In genomic region chr1:13171548-13171947, GRCh38 we compare ENCODE assay signal across 20 cellular contexts. TPM values are rescaled to one million over a fixed set of nuclear protein-coding genes. Genes with fewer than 3 reads are reported as not detected.
"Had no signal": no experiment of that assay in that cellular context is flagged by ENCODE, and none has a peak within 500 bp of the region (broad histone marks: within the 10 kb centered on the region; RNA-seq: fewer than 3 reads in every experiment).

Gene PRAMEF9 (plus strand): TSS chr1:13171848. CDS start chr1:13175281, 3,433 bp downstream.

RNA-seq across cellular contexts. Expression of gene PRAMEF9, which starts in this region (rescaled TPM):
- total RNA-seq: activated naive CD4-positive, alpha-beta T cell treated with anti-CD3 and anti-CD28 coated beads for 36 hours; activated naive CD4-positive, alpha-beta T cell treated with anti-CD3 and anti-CD28 coated beads, Interleukin-2, amount 50 U/mL, for 72 hours; activated naive CD8-positive, alpha-beta T cell treated with anti-CD3 and anti-CD28 coated beads for 36 hours; activated naive CD8-positive, alpha-beta T cell treated with anti-CD3 and anti-CD28 coated beads, Interleukin-2, amount 10 ng/mL, durations not matched to agents 7 days and 5 days; activated T-cell treated with anti-CD3 and anti-CD28 coated beads, Interleukin-2, amount 50 U/mL, for 4 hours; activated T-cell treated with anti-CD3 and anti-CD28 coated beads, Interleukin-2, amount 50 U/mL, for 72 hours; activated T-helper 1 cell treated with anti-CD3 and anti-CD28 coated beads, Interleukin-12 subunit alpha, Interleukin-12 subunit beta, Interleukin-2, Interleukin-4 antibody, amounts not matched to agents 30 ng/mL and 10 ng/mL and 1 ng/mL, durations not matched to agents 14 hours and 24 hours and 36 hours; activated T-helper 17 cell treated with anti-CD3 and anti-CD28 coated beads, Interleukin-2, amount 50 U/mL, for 72 hours; activated T-helper 2 cell treated with anti-CD3 and anti-CD28 coated beads, Interferon-gamma antibody, Interleukin-2, Interleukin-4, amounts not matched to agents 10 μg/mL and 5 μg/mL and 100 μg/mL, durations not matched to agents 14 hours and 24 hours and 36 hours; adrenal gland; aorta; ascending aorta; astrocyte; body of pancreas; breast epithelium; bronchial epithelial cell; cardiac muscle cell; cardiac septum; cerebellum; chondrocyte had no signal
